In genomic region chr7:112505495-112505894, GRCh38 we compare ENCODE assay signal across 23 cellular contexts. TPM values are rescaled to one million over a fixed set of nuclear protein-coding genes. Genes with fewer than 3 reads are reported as not detected.
DNase-seq lines count a peak whose midpoint lies in the region; ATAC-seq, FAIRE-seq and TF ChIP-seq lines count a peak whose summit lies in the region.
"Had no signal": no experiment of that assay in that cellular context is flagged by ENCODE, and none has a peak within 500 bp of the region (broad histone marks: within the 10 kb centered on the region; RNA-seq: fewer than 3 reads in every experiment).

No MANE protein-coding gene starts in this region.

- TF ChIP-seq POLR2A in H54 (IDR thresholded peaks at IDR 0.05; ENCODE audit: low read depth, low read length): no peak

- H3K4me1 ChIP-seq in OCI-LY3 (ENCODE audit: low read length) (peaks cover 22% of the 10 kb centered on the region), foreskin keratinocyte (no peaks in the 10 kb centered on the region)
- H3K4me1 ChIP-seq: A549 had no signal

- no peak for ATAC-seq in foreskin keratinocyte
- no peak for ATAC-seq in GM21529 (IDR thresholded peaks at IDR 0.05; ENCODE audit: unreplicated experiment)
- no peak for ATAC-seq in GM18517 (IDR thresholded peaks at IDR 0.05; ENCODE audit: unreplicated experiment)
- ATAC-seq: A549; natural killer cell; stimulated activated memory B cell treated with anti-CD40 and anti-IgM and Interleukin-4, amounts not matched to agents 10 μg/mL and 1 μg/mL and 100 μg/mL, for 72 hours had no signal

- DNase-seq in NCI-H146 (lab: John Stamatoyannopoulos, UW): peak; percentile 13
- no peak for DNase-seq in NCI-H146 treated with DMSO at 0.1 percent for 48 hours (lab: John Stamatoyannopoulos, UW; ENCODE audit: unreplicated experiment)
- peak; percentile 7 for DNase-seq in EH (ENCODE audit: low read depth)
- no peak for DNase-seq in foreskin keratinocyte
- no peak for DNase-seq in H54 (ENCODE audit: insufficient read length, low spot score)
- DNase-seq: activated CD4-positive, alpha-beta T cell treated with anti-CD3 and anti-CD28 coated beads, Interleukin-2, amount 50 U/mL, for 48 hours; activated gamma-delta T cell; HCEC 1CT; natural killer cell; NCI-H2171 treated with DMSO at 0.1 percent for 48 hours; NCI-H526 treated with DMSO at 0.1 percent for 48 hours; posterior cingulate gyrus; SHP77; stimulated activated CD4-positive, alpha-beta T cell treated with anti-CD3 and anti-CD28 coated beads, Interleukin-1b, Interleukin-23, amount 100 ng/mL, for 48 hours had no signal

- 0 out of 2 replicates have a peak, but pooled peaks have one; percentile 6 for TF ChIP-seq CTCF in OCI-LY3 (IDR thresholded peaks at IDR 0.05; ENCODE audit: low read depth, low read length)
- TF ChIP-seq CTCF in foreskin keratinocyte (conservative IDR thresholded peaks at IDR 0.05): peak; percentile 30

- H3K27me3 ChIP-seq in OCI-LY3 (ENCODE audit: low read depth, low read length) (no peaks in the 10 kb centered on the region), foreskin keratinocyte (no peaks in the 10 kb centered on the region)
- H3K27me3 ChIP-seq: BLaER1 treated with 17β-estradiol and CSF1 and Interleukin-3, amounts not matched to agents 10 nM and 100 nM had no signal

- no peak for FAIRE-seq in H54 (lab: Jason Lieb, UNC)
- FAIRE-seq: A549, bronchial epithelial cell had no signal

- no peaks in the 10 kb centered on the region for H3K36me3 ChIP-seq in OCI-LY3 (replicated peaks; ENCODE audit: low read depth, low read length)
- H3K36me3 ChIP-seq: BLaER1 treated with 17β-estradiol and CSF1 and Interleukin-3, amounts not matched to agents 10 nM and 100 nM; thoracic aorta had no signal

- H3K79me2 ChIP-seq in OCI-LY3 (ENCODE audit: low read length): no peaks in the 10 kb centered on the region

- no peaks in the 10 kb centered on the region for H4K20me1 ChIP-seq in OCI-LY3 (ENCODE audit: insufficient read depth, low read length)

- H3K27ac ChIP-seq in OCI-LY3 (ENCODE audit: low read length): no peak overlapping the region
- no peak overlapping the region for H3K27ac ChIP-seq in foreskin keratinocyte
- H3K27ac ChIP-seq: A549; BLaER1 treated with 17β-estradiol and CSF1 and Interleukin-3, amounts not matched to agents 10 nM and 100 nM; epithelial cell of prostate; thoracic aorta had no signal

- H3K9ac ChIP-seq in OCI-LY3 (ENCODE audit: low read length): no peak overlapping the region
- H3K9ac ChIP-seq: BLaER1 treated with 17β-estradiol and CSF1 and Interleukin-3, amounts not matched to agents 10 nM and 100 nM had no signal

- no peak overlapping the region for H3K4me2 ChIP-seq in OCI-LY3 (ENCODE audit: low read length)
- H3K4me2 ChIP-seq: A549; BLaER1 treated with 17β-estradiol and CSF1 and Interleukin-3, amounts not matched to agents 10 nM and 100 nM had no signal

- no peak overlapping the region for H3K4me3 ChIP-seq in OCI-LY3 (ENCODE audit: low read length)
- H3K4me3 ChIP-seq: A549; BLaER1 treated with 17β-estradiol and CSF1 and Interleukin-3, amounts not matched to agents 10 nM and 100 nM; thoracic aorta had no signal

- no peaks in the 10 kb centered on the region for H3K9me3 ChIP-seq in OCI-LY3 (ENCODE audit: insufficient read depth, low read length)
- H3K9me3 ChIP-seq: A549; BLaER1 treated with 17β-estradiol and CSF1 and Interleukin-3, amounts not matched to agents 10 nM and 100 nM; thoracic aorta had no signal

- no peak overlapping the region for H2AFZ ChIP-seq in OCI-LY3 (ENCODE audit: low read depth, low read length)

RNA-seq across cellular contexts. Expression of gene LSMEM1, which starts 24.7 kb away (rescaled TPM):
- 0.25 and 0.58 TPM in 2 replicates for total RNA-seq in foreskin keratinocyte
- 0.33 and 0.59 TPM in 2 replicates for polyA plus RNA-seq in foreskin keratinocyte

RNA-seq across cellular contexts. Expression of gene IFRD1, which starts 55.2 kb away (rescaled TPM):
- 27.8 and 29.1 TPM in 2 replicates for total RNA-seq in foreskin keratinocyte
- polyA plus RNA-seq in foreskin keratinocyte: 14.9 and 18.8 TPM in 2 replicates

Comparison
In these comparisons a context has a peak if more than half of its experiments do, and no peak if none do; other contexts are left out.
1. DNase-seq: peak in NCI-H146 (single experiment) and EH (single experiment); none in NCI-H146 treated with DMSO at 0.1 percent for 48 hours (single experiment), foreskin keratinocyte (0 of 2) and H54 (single experiment).